Comparison of ENCODE assay signal across 15 cellular contexts in genomic region chr7:112566392-112567324, GRCh38.
DNase-seq lines count a peak whose midpoint lies in the region; ATAC-seq lines count a peak whose summit lies in the region.
"Had no signal": no experiment of that assay in that cellular context is flagged by ENCODE, and none has a peak within 500 bp of the region (broad histone marks: within the 10 kb centered on the region; RNA-seq: fewer than 3 reads in every experiment).

No MANE protein-coding gene starts in this region.

- no peaks in the 10 kb centered on the region for H3K27me3 ChIP-seq in skeletal muscle satellite cell (ENCODE audit: control insufficient read depth, insufficient read depth, low read length)
- H3K27me3 ChIP-seq: right lobe of liver had no signal

- peak; percentile 93 for DNase-seq in NCI-H1092 treated with DMSO at 0.1 percent for 48 hours (lab: John Stamatoyannopoulos, UW)
- DNase-seq in RPMI7951 (ENCODE audit: low read depth): peak; percentile 7
- DNase-seq in Right ventricle myocardium superior: no peak
- no peak for DNase-seq in DMS153 (lab: John Stamatoyannopoulos, UW)
- no peak for DNase-seq in stimulated activated CD4-positive, alpha-beta T cell treated with anti-CD3 and anti-CD28 coated beads, Interleukin-12 subunit alpha, Interleukin-12 subunit beta, amount 100 ng/mL, for 4 hours
- no peak for DNase-seq in KG1 (lab: John Stamatoyannopoulos, UW)
- DNase-seq: activated CD4-positive, alpha-beta T cell treated with anti-CD3 and anti-CD28 coated beads, Interleukin-2, amount 50 U/mL, for 48 hours; activated effector memory CD4-positive, alpha-beta T cell treated with Interleukin-2 at 50 U/mL for 16 hours; EL; right lobe of liver; RPMI8226; stimulated activated naive CD8-positive, alpha-beta T cell treated with anti-CD3 and anti-CD28 coated beads, Interleukin-15, amount 100 ng/mL, for 72 hours; T-helper 9 cell had no signal

- no peak overlapping the region for H3K9ac ChIP-seq in skeletal muscle satellite cell (ENCODE audit: low read depth, low read length)

- H3K36me3 ChIP-seq in skeletal muscle satellite cell (ENCODE audit: insufficient read depth, low read length): no peaks in the 10 kb centered on the region
- H3K36me3 ChIP-seq: right lobe of liver had no signal

- no peaks in the 10 kb centered on the region for H3K4me1 ChIP-seq in skeletal muscle satellite cell (ENCODE audit: control insufficient read depth, insufficient read depth, low read length)
- H3K4me1 ChIP-seq: right lobe of liver had no signal

- peak overlapping the region; percentile 7 for H3K4me2 ChIP-seq in skeletal muscle satellite cell (ENCODE audit: low read length)

- peak; percentile 88 for ATAC-seq in Right ventricle myocardium superior (ENCODE audit: poor library complexity)
- ATAC-seq: natural killer cell treated with Interleukin-12 subunit alpha and Interleukin-12 subunit beta and Interleukin-15 and Interleukin-18, amount 100 ng/mL, for 72 hours; right lobe of liver; stimulated activated naive CD8-positive, alpha-beta T cell treated with anti-CD3 and anti-CD28 coated beads, Interleukin-15, amount 100 ng/mL, for 72 hours had no signal

- no peak overlapping the region for H3K4me3 ChIP-seq in skeletal muscle satellite cell (ENCODE audit: low read length)
- H3K4me3 ChIP-seq: right lobe of liver had no signal

- H3K9me3 ChIP-seq in skeletal muscle satellite cell (replicated peaks; ENCODE audit: low read length): no peaks in the 10 kb centered on the region
- H3K9me3 ChIP-seq: right lobe of liver had no signal

- intact Hi-C loops in Right ventricle myocardium superior (cut with DNase I): loop anchor here (10.0 kb wide), 1 partner anchor 1138 kb away; no protein-coding TSS in a partner anchor

Comparison
In these comparisons a context has a peak if more than half of its experiments do, and no peak if none do; other contexts are left out.
1. DNase-seq: peak in NCI-H1092 treated with DMSO at 0.1 percent for 48 hours (single experiment) and RPMI7951 (single experiment); none in Right ventricle myocardium superior (single experiment), DMS153 (single experiment), stimulated activated CD4-positive, alpha-beta T cell treated with anti-CD3 and anti-CD28 coated beads, Interleukin-12 subunit alpha, Interleukin-12 subunit beta, amount 100 ng/mL, for 4 hours (single experiment) and KG1 (single experiment).